Comparison of ENCODE assay signal across 32 cellular contexts in the genomic region with DNA sequence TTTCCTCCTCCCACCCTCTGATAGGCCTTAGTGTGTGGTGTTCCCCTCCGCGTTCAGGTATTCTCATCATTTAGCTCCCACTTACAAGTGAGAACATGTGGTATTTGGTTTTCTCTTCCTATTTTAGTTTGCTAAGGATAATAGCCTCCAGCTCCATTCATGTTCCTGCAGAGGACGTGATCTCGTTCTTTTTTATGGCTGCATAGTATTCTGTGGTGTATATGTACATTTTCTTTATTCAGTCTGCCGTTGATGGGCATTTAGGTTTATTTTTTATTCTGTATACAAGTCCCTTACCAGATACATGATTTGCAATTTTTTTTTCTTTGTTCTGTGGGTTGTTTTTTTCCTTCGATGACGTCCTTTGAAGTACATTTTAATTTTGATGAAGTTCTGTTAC.
"Had no signal": no experiment of that assay in that cellular context is flagged by ENCODE, and none has a peak within 500 bp of the region (broad histone marks: within the 10 kb centered on the region; RNA-seq: fewer than 3 reads in every experiment).

No MANE protein-coding gene starts in this region.

- H3K27ac Mint-ChIP-seq: activated B cell treated with CpG ODN at 0.5 μM for 24 hours; activated naive CD4-positive, alpha-beta T cell treated with anti-CD3 and anti-CD28 coated beads for 36 hours; activated naive CD4-positive, alpha-beta T cell treated with anti-CD3 and anti-CD28 coated beads, Interleukin-2, amount 50 U/mL, for 24 hours; activated naive CD8-positive, alpha-beta T cell treated with anti-CD3 and anti-CD28 coated beads, Interleukin-2, amount 10 ng/mL, durations not matched to agents 7 days and 5 days; activated T-helper 1 cell treated with anti-CD3 and anti-CD28 coated beads, Interleukin-12 subunit alpha, Interleukin-12 subunit beta, Interleukin-2, Interleukin-4 antibody, amounts not matched to agents 30 ng/mL and 10 ng/mL and 1 ng/mL, durations not matched to agents 14 hours and 24 hours and 36 hours; activated T-helper 2 cell treated with anti-CD3 and anti-CD28 coated beads, Interferon-gamma antibody, Interleukin-2, Interleukin-4, amounts not matched to agents 10 μg/mL and 5 μg/mL and 100 μg/mL, durations not matched to agents 14 hours and 24 hours and 36 hours; effector memory CD8-positive, alpha-beta T cell; T-cell; T-helper 1 cell treated with Interleukin-12 subunit alpha and Interleukin-12 subunit beta and Interleukin-4 antibody, amounts not matched to agents 30 μg/mL and 1 μg/mL, for 36 hours; T-helper 2 cell treated with Interferon-gamma antibody and Interleukin-4, amounts not matched to agents 5 μg/mL and 100 μg/mL, for 36 hours had no signal

- DNase-seq: activated B cell treated with CpG ODN at 0.5 μM for 24 hours; activated CD4-positive, alpha-beta T cell treated with anti-CD3 and anti-CD28 coated beads for 48 hours; activated CD4-positive, alpha-beta T cell treated with anti-CD3 and anti-CD28 coated beads, Interleukin-2, amount 50 U/mL, for 1 hour; activated CD4-positive, alpha-beta T cell treated with anti-CD3 and anti-CD28 coated beads, Interleukin-2, amount 50 U/mL, for 48 hours; activated CD8-positive, alpha-beta memory T cell treated with anti-CD3 and anti-CD28 coated beads, Interleukin-2, amount 50 U/mL, for 48 hours; activated effector memory CD4-positive, alpha-beta T cell treated with anti-CD3 and anti-CD28 coated beads, Interleukin-2, amount 50 U/mL, for 16 hours; activated naive CD4-positive, alpha-beta T cell treated with anti-CD3 and anti-CD28 coated beads for 36 hours; activated naive CD8-positive, alpha-beta T cell treated with anti-CD3 and anti-CD28 coated beads, Interleukin-2, amount 10 ng/mL, durations not matched to agents 7 days and 5 days; activated T-cell treated with anti-CD3 and anti-CD28 coated beads, Interleukin-2, amount 50 U/mL, for 4 hours; amniotic stem cell; anterior cingulate cortex; brain microvascular endothelial cell; cortex of kidney; dermis blood vessel endothelial cell; effector CD4-positive, alpha-beta T cell; effector memory CD8-positive, alpha-beta T cell; esophagus squamous epithelium; foreskin melanocyte; heart right ventricle; SW 1271; T-cell; T1000; WERI-Rb-1 had no signal

- H3K9me3 Mint-ChIP-seq: activated B cell treated with CpG ODN at 0.5 μM for 24 hours; activated naive CD4-positive, alpha-beta T cell treated with anti-CD3 and anti-CD28 coated beads for 36 hours; activated naive CD4-positive, alpha-beta T cell treated with anti-CD3 and anti-CD28 coated beads, Interleukin-2, amount 50 U/mL, for 24 hours; activated naive CD8-positive, alpha-beta T cell treated with anti-CD3 and anti-CD28 coated beads, Interleukin-2, amount 10 ng/mL, durations not matched to agents 7 days and 5 days; activated T-cell treated with anti-CD3 and anti-CD28 coated beads, Interleukin-2, amount 50 U/mL, for 4 hours; activated T-helper 1 cell treated with anti-CD3 and anti-CD28 coated beads, Interleukin-12 subunit alpha, Interleukin-12 subunit beta, Interleukin-2, Interleukin-4 antibody, amounts not matched to agents 30 ng/mL and 10 ng/mL and 1 ng/mL, durations not matched to agents 14 hours and 24 hours and 36 hours; activated T-helper 2 cell treated with anti-CD3 and anti-CD28 coated beads, Interferon-gamma antibody, Interleukin-2, Interleukin-4, amounts not matched to agents 10 μg/mL and 5 μg/mL and 100 μg/mL, durations not matched to agents 14 hours and 24 hours and 36 hours; central memory CD8-positive, alpha-beta T cell; effector memory CD8-positive, alpha-beta T cell; T-cell; T-helper 1 cell treated with Interleukin-12 subunit alpha and Interleukin-12 subunit beta and Interleukin-4 antibody, amounts not matched to agents 30 μg/mL and 1 μg/mL, for 36 hours; T-helper 2 cell treated with Interferon-gamma antibody and Interleukin-4, amounts not matched to agents 5 μg/mL and 100 μg/mL, for 36 hours had no signal

- H3K4me1 ChIP-seq: esophagus squamous epithelium, gastroesophageal sphincter had no signal

- H3K27ac ChIP-seq: brain microvascular endothelial cell, epithelial cell of prostate, esophagus squamous epithelium, gastroesophageal sphincter, heart right ventricle, WERI-Rb-1 had no signal

- ATAC-seq: activated CD4-positive, CD25-positive, alpha-beta regulatory T cell treated with anti-CD3 and anti-CD28 coated beads, Interleukin-2, amount 50 U/mL, for 24 hours; activated T-cell treated with anti-CD3 and anti-CD28 coated beads, Interleukin-2, amount 50 U/mL, for 4 hours; effector memory CD8-positive, alpha-beta T cell; gastroesophageal sphincter; heart right ventricle; T-cell had no signal

- H3K27me3 ChIP-seq: brain microvascular endothelial cell, esophagus squamous epithelium, gastroesophageal sphincter, heart right ventricle had no signal

- H3K27me3 Mint-ChIP-seq: activated B cell treated with CpG ODN at 0.5 μM for 24 hours; activated naive CD4-positive, alpha-beta T cell treated with anti-CD3 and anti-CD28 coated beads, Interleukin-2, amount 50 U/mL, for 24 hours; activated naive CD8-positive, alpha-beta T cell treated with anti-CD3 and anti-CD28 coated beads, Interleukin-2, amount 10 ng/mL, durations not matched to agents 7 days and 5 days; central memory CD8-positive, alpha-beta T cell; effector memory CD8-positive, alpha-beta T cell; T-cell had no signal

- H3K4me3 Mint-ChIP-seq: activated B cell treated with CpG ODN at 0.5 μM for 24 hours; activated naive CD4-positive, alpha-beta T cell treated with anti-CD3 and anti-CD28 coated beads for 36 hours; activated naive CD4-positive, alpha-beta T cell treated with anti-CD3 and anti-CD28 coated beads, Interleukin-2, amount 50 U/mL, for 24 hours; activated naive CD8-positive, alpha-beta T cell treated with anti-CD3 and anti-CD28 coated beads, Interleukin-2, amount 10 ng/mL, durations not matched to agents 7 days and 5 days; activated T-cell treated with anti-CD3 and anti-CD28 coated beads, Interleukin-2, amount 50 U/mL, for 4 hours; activated T-helper 1 cell treated with anti-CD3 and anti-CD28 coated beads, Interleukin-12 subunit alpha, Interleukin-12 subunit beta, Interleukin-2, Interleukin-4 antibody, amounts not matched to agents 30 ng/mL and 10 ng/mL and 1 ng/mL, durations not matched to agents 14 hours and 24 hours and 36 hours; central memory CD8-positive, alpha-beta T cell; effector memory CD8-positive, alpha-beta T cell; T-cell; T-helper 1 cell treated with Interleukin-12 subunit alpha and Interleukin-12 subunit beta and Interleukin-4 antibody, amounts not matched to agents 30 μg/mL and 1 μg/mL, for 36 hours; T-helper 2 cell treated with Interferon-gamma antibody and Interleukin-4, amounts not matched to agents 5 μg/mL and 100 μg/mL, for 36 hours had no signal

- H3K4me1 Mint-ChIP-seq: activated B cell treated with CpG ODN at 0.5 μM for 24 hours had no signal

- H3K9me3 ChIP-seq: esophagus squamous epithelium, gastroesophageal sphincter, heart right ventricle had no signal
